In genomic region chr7:94662548-94662947, GRCh38 we compare ENCODE assay signal across 1 cellular context.
TF ChIP-seq lines count a peak whose summit lies in the region.

No MANE protein-coding gene starts in this region.

TF ChIP-seq in GM23338, 12 proteins besides CTCF, POLR2A, EP300 and RAD21 (continued from another document):
- TF ChIP-seq ZNF462 (CRISPR knock-in tag; IDR thresholded peaks at IDR 0.05) (no peak), CREB1 (CRISPR knock-in tag; IDR thresholded peaks at IDR 0.05; ENCODE audit: low read depth) (no peak)
